In genomic region chr10:100132427-100132826, GRCh38 we compare ENCODE assay signal across 9 cellular contexts. TPM values are rescaled to one million over a fixed set of nuclear protein-coding genes. Genes with fewer than 3 reads are reported as not detected.
"Had no signal": no experiment of that assay in that cellular context is flagged by ENCODE, and none has a peak within 500 bp of the region (broad histone marks: within the 10 kb centered on the region; RNA-seq: fewer than 3 reads in every experiment).

No MANE protein-coding gene starts in this region.

- FAIRE-seq: G401.6, GM12878, GM12891, GM12892, GM18507, GM19239 had no signal

- ATAC-seq: GM12878 had no signal

- H3K4me3 ChIP-seq: GM12878 had no signal

- DNase-seq: GDM1, GF-D8 had no signal

RNA-seq across cellular contexts. Expression of gene CPN1, which starts 50.8 kb away (rescaled TPM):
- total RNA-seq: G401 had no signal
